In the genomic region with DNA sequence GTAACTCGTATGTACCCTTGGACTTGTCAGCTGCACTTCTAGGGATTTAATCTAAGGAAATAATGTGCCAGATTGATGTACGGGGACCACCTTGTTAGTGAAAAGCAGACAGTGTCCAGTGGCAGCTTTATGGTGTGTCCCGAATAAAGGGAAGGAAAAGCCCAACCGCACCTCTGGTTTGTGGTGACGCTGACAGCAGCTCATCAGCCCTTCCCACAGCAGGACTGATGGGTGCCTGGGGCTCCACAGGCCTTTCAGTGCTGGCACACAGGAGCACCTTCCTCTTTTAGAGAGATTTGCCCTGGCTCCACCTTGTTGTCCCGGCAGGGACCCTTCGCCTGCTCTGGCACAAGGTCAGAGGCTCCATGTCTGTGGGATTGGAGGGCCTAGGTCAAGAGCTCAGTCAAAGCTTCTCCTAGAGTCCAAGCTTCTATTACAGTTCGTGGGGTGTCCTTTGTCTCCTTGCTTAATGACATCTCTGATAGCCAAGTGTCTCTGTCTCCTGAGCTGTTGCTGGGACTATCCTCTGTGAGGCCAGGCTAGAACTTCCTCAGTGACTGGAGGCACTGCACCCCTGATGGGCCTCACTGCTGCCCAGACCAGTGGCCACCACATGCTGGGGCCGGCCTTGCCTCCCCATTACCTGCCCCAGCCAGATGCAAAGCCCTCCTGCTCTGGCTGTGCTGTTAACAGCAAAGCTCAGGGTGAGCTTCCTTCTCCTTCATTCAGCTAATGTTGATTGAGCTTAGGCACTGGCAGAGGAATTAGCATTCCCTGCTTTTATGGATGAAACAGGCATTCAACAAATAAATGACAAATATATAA, we compare ENCODE assay signal across 1 cellular context.
TF ChIP-seq lines count a peak whose summit lies in the region.

No MANE protein-coding gene starts in this region.

TF ChIP-seq in GM23338, 12 proteins besides CTCF, POLR2A, EP300 and RAD21:
- TF ChIP-seq, protein P1, sequence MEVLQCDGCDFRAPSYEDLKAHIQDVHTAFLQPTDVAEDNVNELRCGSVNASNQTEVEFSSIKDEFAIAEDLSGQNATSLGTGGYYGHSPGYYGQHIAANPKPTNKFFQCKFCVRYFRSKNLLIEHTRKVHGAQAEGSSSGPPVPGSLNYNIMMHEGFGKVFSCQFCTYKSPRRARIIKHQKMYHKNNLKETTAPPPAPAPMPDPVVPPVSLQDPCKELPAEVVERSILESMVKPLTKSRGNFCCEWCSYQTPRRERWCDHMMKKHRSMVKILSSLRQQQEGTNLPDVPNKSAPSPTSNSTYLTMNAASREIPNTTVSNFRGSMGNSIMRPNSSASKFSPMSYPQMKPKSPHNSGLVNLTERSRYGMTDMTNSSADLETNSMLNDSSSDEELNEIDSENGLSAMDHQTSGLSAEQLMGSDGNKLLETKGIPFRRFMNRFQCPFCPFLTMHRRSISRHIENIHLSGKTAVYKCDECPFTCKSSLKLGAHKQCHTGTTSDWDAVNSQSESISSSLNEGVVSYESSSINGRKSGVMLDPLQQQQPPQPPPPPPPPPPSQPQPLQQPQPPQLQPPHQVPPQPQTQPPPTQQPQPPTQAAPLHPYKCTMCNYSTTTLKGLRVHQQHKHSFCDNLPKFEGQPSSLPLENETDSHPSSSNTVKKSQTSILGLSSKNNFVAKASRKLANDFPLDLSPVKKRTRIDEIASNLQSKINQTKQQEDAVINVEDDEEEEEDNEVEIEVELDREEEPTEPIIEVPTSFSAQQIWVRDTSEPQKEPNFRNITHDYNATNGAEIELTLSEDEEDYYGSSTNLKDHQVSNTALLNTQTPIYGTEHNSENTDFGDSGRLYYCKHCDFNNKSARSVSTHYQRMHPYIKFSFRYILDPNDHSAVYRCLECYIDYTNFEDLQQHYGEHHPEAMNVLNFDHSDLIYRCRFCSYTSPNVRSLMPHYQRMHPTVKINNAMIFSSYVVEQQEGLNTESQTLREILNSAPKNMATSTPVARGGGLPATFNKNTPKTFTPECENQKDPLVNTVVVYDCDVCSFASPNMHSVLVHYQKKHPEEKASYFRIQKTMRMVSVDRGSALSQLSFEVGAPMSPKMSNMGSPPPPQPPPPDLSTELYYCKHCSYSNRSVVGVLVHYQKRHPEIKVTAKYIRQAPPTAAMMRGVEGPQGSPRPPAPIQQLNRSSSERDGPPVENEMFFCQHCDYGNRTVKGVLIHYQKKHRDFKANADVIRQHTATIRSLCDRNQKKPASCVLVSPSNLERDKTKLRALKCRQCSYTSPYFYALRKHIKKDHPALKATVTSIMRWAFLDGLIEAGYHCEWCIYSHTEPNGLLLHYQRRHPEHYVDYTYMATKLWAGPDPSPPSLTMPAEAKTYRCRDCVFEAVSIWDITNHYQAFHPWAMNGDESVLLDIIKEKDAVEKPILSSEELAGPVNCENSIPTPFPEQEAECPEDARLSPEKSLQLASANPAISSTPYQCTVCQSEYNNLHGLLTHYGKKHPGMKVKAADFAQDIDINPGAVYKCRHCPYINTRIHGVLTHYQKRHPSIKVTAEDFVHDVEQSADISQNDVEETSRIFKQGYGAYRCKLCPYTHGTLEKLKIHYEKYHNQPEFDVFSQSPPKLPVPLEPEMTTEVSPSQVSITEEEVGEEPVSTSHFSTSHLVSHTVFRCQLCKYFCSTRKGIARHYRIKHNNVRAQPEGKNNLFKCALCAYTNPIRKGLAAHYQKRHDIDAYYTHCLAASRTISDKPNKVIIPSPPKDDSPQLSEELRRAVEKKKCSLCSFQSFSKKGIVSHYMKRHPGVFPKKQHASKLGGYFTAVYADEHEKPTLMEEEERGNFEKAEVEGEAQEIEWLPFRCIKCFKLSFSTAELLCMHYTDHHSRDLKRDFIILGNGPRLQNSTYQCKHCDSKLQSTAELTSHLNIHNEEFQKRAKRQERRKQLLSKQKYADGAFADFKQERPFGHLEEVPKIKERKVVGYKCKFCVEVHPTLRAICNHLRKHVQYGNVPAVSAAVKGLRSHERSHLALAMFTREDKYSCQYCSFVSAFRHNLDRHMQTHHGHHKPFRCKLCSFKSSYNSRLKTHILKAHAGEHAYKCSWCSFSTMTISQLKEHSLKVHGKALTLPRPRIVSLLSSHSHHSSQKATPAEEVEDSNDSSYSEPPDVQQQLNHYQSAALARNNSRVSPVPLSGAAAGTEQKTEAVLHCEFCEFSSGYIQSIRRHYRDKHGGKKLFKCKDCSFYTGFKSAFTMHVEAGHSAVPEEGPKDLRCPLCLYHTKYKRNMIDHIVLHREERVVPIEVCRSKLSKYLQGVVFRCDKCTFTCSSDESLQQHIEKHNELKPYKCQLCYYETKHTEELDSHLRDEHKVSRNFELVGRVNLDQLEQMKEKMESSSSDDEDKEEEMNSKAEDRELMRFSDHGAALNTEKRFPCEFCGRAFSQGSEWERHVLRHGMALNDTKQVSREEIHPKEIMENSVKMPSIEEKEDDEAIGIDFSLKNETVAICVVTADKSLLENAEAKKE (CRISPR knock-in tag; IDR thresholded peaks at IDR 0.05): peak; percentile 27; the same call in 1 of the 2 replicates
- no peak for TF ChIP-seq JUNB (IDR thresholded peaks at IDR 0.05; ENCODE audit: unreplicated experiment)
- TF ChIP-seq, protein P2, sequence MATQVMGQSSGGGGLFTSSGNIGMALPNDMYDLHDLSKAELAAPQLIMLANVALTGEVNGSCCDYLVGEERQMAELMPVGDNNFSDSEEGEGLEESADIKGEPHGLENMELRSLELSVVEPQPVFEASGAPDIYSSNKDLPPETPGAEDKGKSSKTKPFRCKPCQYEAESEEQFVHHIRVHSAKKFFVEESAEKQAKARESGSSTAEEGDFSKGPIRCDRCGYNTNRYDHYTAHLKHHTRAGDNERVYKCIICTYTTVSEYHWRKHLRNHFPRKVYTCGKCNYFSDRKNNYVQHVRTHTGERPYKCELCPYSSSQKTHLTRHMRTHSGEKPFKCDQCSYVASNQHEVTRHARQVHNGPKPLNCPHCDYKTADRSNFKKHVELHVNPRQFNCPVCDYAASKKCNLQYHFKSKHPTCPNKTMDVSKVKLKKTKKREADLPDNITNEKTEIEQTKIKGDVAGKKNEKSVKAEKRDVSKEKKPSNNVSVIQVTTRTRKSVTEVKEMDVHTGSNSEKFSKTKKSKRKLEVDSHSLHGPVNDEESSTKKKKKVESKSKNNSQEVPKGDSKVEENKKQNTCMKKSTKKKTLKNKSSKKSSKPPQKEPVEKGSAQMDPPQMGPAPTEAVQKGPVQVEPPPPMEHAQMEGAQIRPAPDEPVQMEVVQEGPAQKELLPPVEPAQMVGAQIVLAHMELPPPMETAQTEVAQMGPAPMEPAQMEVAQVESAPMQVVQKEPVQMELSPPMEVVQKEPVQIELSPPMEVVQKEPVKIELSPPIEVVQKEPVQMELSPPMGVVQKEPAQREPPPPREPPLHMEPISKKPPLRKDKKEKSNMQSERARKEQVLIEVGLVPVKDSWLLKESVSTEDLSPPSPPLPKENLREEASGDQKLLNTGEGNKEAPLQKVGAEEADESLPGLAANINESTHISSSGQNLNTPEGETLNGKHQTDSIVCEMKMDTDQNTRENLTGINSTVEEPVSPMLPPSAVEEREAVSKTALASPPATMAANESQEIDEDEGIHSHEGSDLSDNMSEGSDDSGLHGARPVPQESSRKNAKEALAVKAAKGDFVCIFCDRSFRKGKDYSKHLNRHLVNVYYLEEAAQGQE (IDR thresholded peaks at IDR 0.05; ENCODE audit: unreplicated experiment): no peak
